14 cellular contexts compared by ENCODE assay signal in the genomic region with DNA sequence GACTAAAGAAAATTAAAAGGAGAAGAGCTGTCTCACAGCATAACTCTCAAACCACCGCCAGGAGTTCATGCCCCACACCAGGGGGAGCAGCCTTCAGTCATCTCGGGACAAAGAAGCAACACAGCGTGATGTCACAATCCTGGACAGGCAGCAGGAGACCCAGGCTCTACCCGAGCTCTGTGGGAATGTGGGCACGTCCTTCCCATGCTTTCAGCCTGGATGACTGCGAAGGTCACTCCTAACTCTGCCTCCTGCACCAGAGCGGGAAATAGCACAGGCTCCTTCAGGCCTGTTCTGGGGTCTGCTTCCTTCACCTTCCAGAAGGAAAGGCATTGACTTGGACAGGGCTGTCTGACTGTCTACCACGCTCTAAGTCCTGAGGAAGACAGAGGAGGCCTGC. TPM values are rescaled to one million over a fixed set of nuclear protein-coding genes. Genes with fewer than 3 reads are reported as not detected.
DNase-seq lines count a peak whose midpoint lies in the region; ATAC-seq and TF ChIP-seq lines count a peak whose summit lies in the region.
"Had no signal": no experiment of that assay in that cellular context is flagged by ENCODE, and none has a peak within 500 bp of the region (broad histone marks: within the 10 kb centered on the region; RNA-seq: fewer than 3 reads in every experiment).

No MANE protein-coding gene starts in this region.

- no peak overlapping the region for H3K4me3 Mint-ChIP-seq in T-helper 17 cell
- H3K4me3 Mint-ChIP-seq: T-helper 2 cell treated with Interferon-gamma antibody and Interleukin-4, amounts not matched to agents 5 μg/mL and 100 μg/mL, for 36 hours had no signal

- TF ChIP-seq EP300 in transverse colon (IDR thresholded peaks at IDR 0.05; ENCODE audit: low read depth) = no peak

- DNase-seq in AG09319 (ENCODE audit: extremely low read depth, low read depth) = no peak
- peak; percentile 86 for DNase-seq in HuH-7 (ENCODE audit: low spot score)
- DNase-seq in astrocyte of the cerebellum (ENCODE audit: low read depth) = peak; percentile 39
- DNase-seq in kidney epithelial cell (ENCODE audit: low read depth) = no peak
- no peak for DNase-seq in NCI-H1930 (lab: John Stamatoyannopoulos, UW)
- DNase-seq in NCI-H2196 (lab: John Stamatoyannopoulos, UW; ENCODE audit: unreplicated experiment) = no peak
- no peak for DNase-seq in T-helper 17 cell
- no peak for DNase-seq in transverse colon
- DNase-seq: NCI-H524 treated with DMSO at 0.1 percent for 48 hours; stimulated activated CD4-positive, alpha-beta T cell treated with anti-CD3 and anti-CD28 coated beads, Interleukin-15, amount 100 ng/mL, for 24 hours; stimulated activated naive CD4-positive, alpha-beta T cell had no signal

- H3K4me3 ChIP-seq in astrocyte of the cerebellum (ENCODE audit: low read depth, low read length) = no peak overlapping the region
- no peak overlapping the region for H3K4me3 ChIP-seq in kidney epithelial cell (ENCODE audit: low read depth, low read length)
- H3K4me3 ChIP-seq in transverse colon = no peak overlapping the region

- no peaks in the 10 kb centered on the region for H3K4me1 ChIP-seq in transverse colon

- H3K27ac ChIP-seq in transverse colon = no peak overlapping the region

- H3K4me1 Mint-ChIP-seq in T-helper 17 cell = no peaks in the 10 kb centered on the region

- H3K9me3 ChIP-seq in T-helper 17 cell (ENCODE audit: control insufficient read depth, low read length, poor library complexity, severe bottlenecking) = no peaks in the 10 kb centered on the region
- no peaks in the 10 kb centered on the region for H3K9me3 ChIP-seq in transverse colon

- H3K27me3 ChIP-seq in kidney epithelial cell (ENCODE audit: control insufficient read depth, insufficient read depth, low read length) (no peaks in the 10 kb centered on the region), transverse colon (no peaks in the 10 kb centered on the region)

- H3K36me3 Mint-ChIP-seq in T-helper 17 cell (ENCODE audit: low read depth) = no peaks in the 10 kb centered on the region

- H3K36me3 ChIP-seq in kidney epithelial cell (ENCODE audit: control insufficient read depth, insufficient read depth, low read length) = no peaks in the 10 kb centered on the region
- no peaks in the 10 kb centered on the region for H3K36me3 ChIP-seq in transverse colon

- peaks cover 17% of the 10 kb centered on the region for H3K27me3 Mint-ChIP-seq in T-helper 17 cell

- TF ChIP-seq CTCF in AG09319 (IDR thresholded peaks at IDR 0.05; ENCODE audit: low read depth, low read length) = peak; percentile 24
- TF ChIP-seq CTCF in astrocyte of the cerebellum (IDR thresholded peaks at IDR 0.05; ENCODE audit: low read depth, low read length, missing control alignments) = peak; percentile 48
- peak; percentile 41 for TF ChIP-seq CTCF in kidney epithelial cell (IDR thresholded peaks at IDR 0.05; ENCODE audit: insufficient read depth, low read length, poor library complexity, severe bottlenecking)
- no peak for TF ChIP-seq CTCF in transverse colon (IDR thresholded peaks at IDR 0.05)

- intact Hi-C loops in transverse colon (cut with DNase I; ENCODE audit: low total_unique reads) = no loop called here

- no peak for ATAC-seq in T-helper 17 cell

- WGBS in transverse colon (ENCODE audit: low coverage in 1 of 2), 2 donors = 53 to 70% methylated on average over 4 to 8 of the region's 8 CpGs

- H3K27ac Mint-ChIP-seq in T-helper 17 cell = no peak overlapping the region
- H3K27ac Mint-ChIP-seq: T-helper 2 cell treated with Interferon-gamma antibody and Interleukin-4, amounts not matched to agents 5 μg/mL and 100 μg/mL, for 36 hours had no signal

- in situ Hi-C loops in astrocyte of the cerebellum (cut with HindIII; ENCODE audit: low sequenced_read_pairs) (no loop called here), transverse colon (cut with MboI; ENCODE audit: low pct_ligation_motif_present in 1 of 4, low pct_unique_long_range_greater_than_20kb in 1 of 4, low sequenced_read_pairs in 3 of 4) (no loop called here)

- TF ChIP-seq POLR2A in transverse colon (IDR thresholded peaks at IDR 0.05) = no peak

RNA-seq across cellular contexts. Expression of a gene that starts 31.3 kb away (rescaled TPM):
- total RNA-seq in kidney epithelial cell (0.17 and 0.75 TPM in 2 replicates), T-helper 17 cell (not detected), transverse colon (under 1 TPM in 1 of 4 donors, not detected in 3; 0.27 TPM)
- total RNA-seq: bronchial epithelial cell, mononuclear cell had no signal

Comparison
In these comparisons a context has a peak if more than half of its experiments do, and no peak if none do; other contexts are left out.
1. DNase-seq: peak in HuH-7 (single experiment) and astrocyte of the cerebellum (single experiment); none in AG09319 (single experiment), kidney epithelial cell (single experiment), NCI-H1930 (0 of 2), NCI-H2196 (single experiment), T-helper 17 cell (0 of 3) and transverse colon (single experiment).
2. CTCF ChIP-seq: peak in AG09319 (single experiment), astrocyte of the cerebellum (single experiment) and kidney epithelial cell (single experiment); none in transverse colon (0 of 5).